Comparison of ENCODE assay signal across 8 cellular contexts in genomic region chr9:19408693-19409405, GRCh38. TPM values are rescaled to one million over a fixed set of nuclear protein-coding genes. Genes with fewer than 3 reads are reported as not detected.
DNase-seq lines count a peak whose midpoint lies in the region; ATAC-seq, FAIRE-seq and TF ChIP-seq lines count a peak whose summit lies in the region.

Gene ACER2 (plus strand): TSS chr9:19409009. CDS start chr9:19409085, 76 bp downstream.

- H3K4me3 Mint-ChIP-seq in activated T-helper 2 cell treated with anti-CD3 and anti-CD28 coated beads, Interferon-gamma antibody, Interleukin-2, Interleukin-4, amounts not matched to agents 10 μg/mL and 5 μg/mL and 100 μg/mL, durations not matched to agents 14 hours and 24 hours and 36 hours (ENCODE audit: low read depth), result peak within 1 kb of the TSS; percentile 96
- peak within 1 kb of the TSS; percentile 99 for H3K4me3 Mint-ChIP-seq in natural killer cell treated with Interleukin-12 subunit alpha and Interleukin-12 subunit beta and Interleukin-15 and Interleukin-18, amount 100 ng/mL, for 72 hours

- peak; percentile 12 for TF ChIP-seq CTCF in fibroblast of pulmonary artery (IDR thresholded peaks at IDR 0.05; ENCODE audit: low read length, missing control alignments)

- intact Hi-C loops in activated T-helper 2 cell treated with anti-CD3 and anti-CD28 coated beads, Interferon-gamma antibody, Interleukin-2, Interleukin-4, amounts not matched to agents 10 μg/mL and 5 μg/mL and 100 μg/mL, durations not matched to agents 14 hours and 24 hours and 36 hours (cut with micrococcal nuclease), result loop anchor here (1.0 to 2.0 kb wide), 3 partner anchors 29 to 360 kb away; partner anchors contain the start of genes RPS6 and RRAGA

- peaks cover 3% of the 10 kb centered on the region for H3K27me3 Mint-ChIP-seq in activated T-helper 2 cell treated with anti-CD3 and anti-CD28 coated beads, Interferon-gamma antibody, Interleukin-2, Interleukin-4, amounts not matched to agents 10 μg/mL and 5 μg/mL and 100 μg/mL, durations not matched to agents 14 hours and 24 hours and 36 hours (ENCODE audit: low read depth)
- no peaks in the 10 kb centered on the region for H3K27me3 Mint-ChIP-seq in natural killer cell treated with Interleukin-12 subunit alpha and Interleukin-12 subunit beta and Interleukin-15 and Interleukin-18, amount 100 ng/mL, for 72 hours

- peaks cover 14% of the 10 kb centered on the region for H3K4me1 Mint-ChIP-seq in activated T-helper 2 cell treated with anti-CD3 and anti-CD28 coated beads, Interferon-gamma antibody, Interleukin-2, Interleukin-4, amounts not matched to agents 10 μg/mL and 5 μg/mL and 100 μg/mL, durations not matched to agents 14 hours and 24 hours and 36 hours (ENCODE audit: low read depth)
- peaks cover 9 to 12% of the 10 kb centered on the region in 2 donors for H3K4me1 Mint-ChIP-seq in natural killer cell treated with Interleukin-12 subunit alpha and Interleukin-12 subunit beta and Interleukin-15 and Interleukin-18, amount 100 ng/mL, for 72 hours (ENCODE audit: low read depth in 2 of 2)

- peak within 1 kb of the TSS; percentile 88 for H3K4me3 ChIP-seq in fibroblast of pulmonary artery (replicated peaks; ENCODE audit: low read depth, low read length)

- H3K36me3 ChIP-seq in KOPT-K1 (ENCODE audit: insufficient read depth, low read length), result no peaks in the 10 kb centered on the region

- peak within 1 kb of the TSS; percentile 71 for H3K27ac ChIP-seq in KOPT-K1 (ENCODE audit: low read depth, low read length, poor library complexity, severe bottlenecking)

- peaks cover 3% of the 10 kb centered on the region for H3K9me3 ChIP-seq in KOPT-K1 (ENCODE audit: insufficient read depth, low read length, poor library complexity, severe bottlenecking)

- H3K9me3 Mint-ChIP-seq in activated T-helper 2 cell treated with anti-CD3 and anti-CD28 coated beads, Interferon-gamma antibody, Interleukin-2, Interleukin-4, amounts not matched to agents 10 μg/mL and 5 μg/mL and 100 μg/mL, durations not matched to agents 14 hours and 24 hours and 36 hours, result no peaks in the 10 kb centered on the region
- no peaks in the 10 kb centered on the region for H3K9me3 Mint-ChIP-seq in natural killer cell treated with Interleukin-12 subunit alpha and Interleukin-12 subunit beta and Interleukin-15 and Interleukin-18, amount 100 ng/mL, for 72 hours

- FAIRE-seq in RCC 7860 (lab: Jason Lieb, UNC), result no peak

- DNase-seq in EL (peak; percentile 94), RCC 7860 (ENCODE audit: low spot score) (peak; percentile 74), fibroblast of pulmonary artery (ENCODE audit: low read depth) (peak; percentile 90)
- peak; percentile 93 for DNase-seq in activated T-helper 2 cell treated with anti-CD3 and anti-CD28 coated beads, Interferon-gamma antibody, Interleukin-2, Interleukin-4, amounts not matched to agents 10 μg/mL and 5 μg/mL and 100 μg/mL, durations not matched to agents 14 hours and 24 hours and 36 hours (ENCODE audit: low spot score)
- DNase-seq in natural killer cell treated with Interleukin-12 subunit alpha and Interleukin-12 subunit beta and Interleukin-15 and Interleukin-18, amount 100 ng/mL, for 72 hours (ENCODE audit: low spot score), result peak; percentile 94
- DNase-seq in stimulated activated naive CD4-positive, alpha-beta T cell treated with Interleukin-2 at 50 U/mL for 16 hours (lab: John Stamatoyannopoulos, UW), result peak; percentile 92

- H3K27ac Mint-ChIP-seq in activated T-helper 2 cell treated with anti-CD3 and anti-CD28 coated beads, Interferon-gamma antibody, Interleukin-2, Interleukin-4, amounts not matched to agents 10 μg/mL and 5 μg/mL and 100 μg/mL, durations not matched to agents 14 hours and 24 hours and 36 hours, result peak within 1 kb of the TSS; percentile 50
- peak within 1 kb of the TSS; percentile 50 to 87 for H3K27ac Mint-ChIP-seq in natural killer cell treated with Interleukin-12 subunit alpha and Interleukin-12 subunit beta and Interleukin-15 and Interleukin-18, amount 100 ng/mL, for 72 hours

- ATAC-seq in GM21825 (IDR thresholded peaks at IDR 0.05; ENCODE audit: unreplicated experiment), result peak; percentile 96
- peak; percentile 98 for ATAC-seq in natural killer cell treated with Interleukin-12 subunit alpha and Interleukin-12 subunit beta and Interleukin-15 and Interleukin-18, amount 100 ng/mL, for 72 hours

- no peaks in the 10 kb centered on the region for H3K36me3 Mint-ChIP-seq in activated T-helper 2 cell treated with anti-CD3 and anti-CD28 coated beads, Interferon-gamma antibody, Interleukin-2, Interleukin-4, amounts not matched to agents 10 μg/mL and 5 μg/mL and 100 μg/mL, durations not matched to agents 14 hours and 24 hours and 36 hours (ENCODE audit: low read depth)
- no peaks in the 10 kb centered on the region for H3K36me3 Mint-ChIP-seq in natural killer cell treated with Interleukin-12 subunit alpha and Interleukin-12 subunit beta and Interleukin-15 and Interleukin-18, amount 100 ng/mL, for 72 hours

RNA-seq across cellular contexts. Expression of gene ACER2, which starts in this region (rescaled TPM):
- 1.0 and 1.3 TPM in 2 replicates for total RNA-seq in activated T-helper 2 cell treated with anti-CD3 and anti-CD28 coated beads, Interferon-gamma antibody, Interleukin-2, Interleukin-4, amounts not matched to agents 10 μg/mL and 5 μg/mL and 100 μg/mL, durations not matched to agents 14 hours and 24 hours and 36 hours
- 1 to 10 TPM in 1 of 2 donors, under 1 TPM in 1; 0.90 to 2.6 TPM for total RNA-seq in natural killer cell treated with Interleukin-12 subunit alpha and Interleukin-12 subunit beta and Interleukin-15 and Interleukin-18, amount 100 ng/mL, for 72 hours

Comparison
In these comparisons a context has a peak if more than half of its experiments do, and no peak if none do; other contexts are left out.
1. Peak in every context shown above with its lines: DNase-seq, ATAC-seq, H3K4me3 ChIP-seq and H3K27ac ChIP-seq.